Comparison of ENCODE assay signal across 12 cellular contexts in genomic region chr2:240571314-240571973, GRCh38. TPM values are rescaled to one million over a fixed set of nuclear protein-coding genes. Genes with fewer than 3 reads are reported as not detected.
DNase-seq lines count a peak whose midpoint lies in the region; ATAC-seq and TF ChIP-seq lines count a peak whose summit lies in the region.
"Had no signal": no experiment of that assay in that cellular context is flagged by ENCODE, and none has a peak within 500 bp of the region (broad histone marks: within the 10 kb centered on the region; RNA-seq: fewer than 3 reads in every experiment).

No MANE protein-coding gene starts in this region.

- H3K4me3 ChIP-seq in H7 (ENCODE audit: insufficient read depth, low read depth, low read length) (no peak overlapping the region), left ventricle myocardium inferior (no peak overlapping the region)
- H3K4me3 ChIP-seq: MG63 had no signal

- intact Hi-C loops in left ventricle myocardium inferior (cut with micrococcal nuclease) (no loop called here), posterior vena cava (cut with DNase I) (no loop called here)

- no peaks in the 10 kb centered on the region for H3K36me3 ChIP-seq in H7 (replicated peaks; ENCODE audit: control insufficient read depth, insufficient read depth, low read length)
- peaks cover 37% of the 10 kb centered on the region for H3K36me3 ChIP-seq in left ventricle myocardium inferior

- peak overlapping the region; percentile 75 for H3K27ac Mint-ChIP-seq in T-helper 17 cell
- H3K27ac Mint-ChIP-seq: activated naive CD4-positive, alpha-beta T cell treated with anti-CD3 and anti-CD28 coated beads for 36 hours had no signal

- no peaks in the 10 kb centered on the region for H3K9me3 ChIP-seq in T-helper 17 cell (ENCODE audit: control insufficient read depth, low read length, poor library complexity, severe bottlenecking)
- no peaks in the 10 kb centered on the region for H3K9me3 ChIP-seq in left ventricle myocardium inferior (replicated peaks)
- H3K9me3 ChIP-seq: Caco-2, MG63 had no signal

- no peak for TF ChIP-seq CTCF in left ventricle myocardium inferior (IDR thresholded peaks at IDR 0.05; ENCODE audit: borderline replicate concordance)

- DNase-seq in H7: peak; percentile 48
- DNase-seq in T-helper 17 cell: peak in 1 of 3 donors; percentile 2
- DNase-seq in left ventricle myocardium inferior: peak; percentile 10
- peak; percentile 73 for DNase-seq in posterior vena cava (ENCODE audit: low spot score)
- no peak for DNase-seq in GDM1 (lab: John Stamatoyannopoulos, UW)
- DNase-seq in SHP77 treated with DMSO at 0.1 percent for 48 hours (lab: John Stamatoyannopoulos, UW): no peak
- DNase-seq: activated CD4-positive, alpha-beta T cell treated with anti-CD3 and anti-CD28 coated beads, Interleukin-2, amount 50 U/mL, for 4 hours; activated naive CD4-positive, alpha-beta T cell treated with anti-CD3 and anti-CD28 coated beads for 36 hours; cerebellar nuclear complex; MG63 had no signal

- no peaks in the 10 kb centered on the region for H3K27me3 Mint-ChIP-seq in T-helper 17 cell

- no peak overlapping the region for H3K27ac ChIP-seq in left ventricle myocardium inferior (replicated peaks)

- H3K4me1 Mint-ChIP-seq in T-helper 17 cell: peaks cover 25% of the 10 kb centered on the region

- H3K27me3 ChIP-seq in H7 (ENCODE audit: control insufficient read depth, insufficient read depth, low read length): peaks cover 28% of the 10 kb centered on the region
- no peaks in the 10 kb centered on the region for H3K27me3 ChIP-seq in left ventricle myocardium inferior (ENCODE audit: low read depth)
- H3K27me3 ChIP-seq: MG63 had no signal

- no peak for ATAC-seq in T-helper 17 cell
- ATAC-seq in HG02588 (IDR thresholded peaks at IDR 0.05; ENCODE audit: unreplicated experiment): no peak

- H3K36me3 Mint-ChIP-seq in T-helper 17 cell (ENCODE audit: low read depth): peaks cover 3% of the 10 kb centered on the region

- peak overlapping the region; percentile 74 for H3K4me3 Mint-ChIP-seq in T-helper 17 cell
- H3K4me3 Mint-ChIP-seq: activated naive CD4-positive, alpha-beta T cell treated with anti-CD3 and anti-CD28 coated beads for 36 hours had no signal

- H3K4me1 ChIP-seq in left ventricle myocardium inferior: peaks cover 43% of the 10 kb centered on the region

RNA-seq across cellular contexts. Expression of gene RNPEPL1, which starts 3.2 kb away (rescaled TPM):
- 10.3 and 15.2 TPM in 2 replicates for total RNA-seq in H7 (2014; rRNA removed; shearing (Covaris generic))
- 100 to 1,000 TPM; 111 to 130 TPM for total RNA-seq in T-helper 17 cell
- 80.1 TPM for total RNA-seq in left ventricle myocardium inferior
- total RNA-seq in posterior vena cava: 10 to 100 TPM; 47.1 to 49.3 TPM

RNA-seq across cellular contexts. Expression of gene DUSP28, which starts 11.3 kb away (rescaled TPM):
- total RNA-seq in H7 (2014; rRNA removed; shearing (Covaris generic)): 2.4 and 2.5 TPM in 2 replicates
- total RNA-seq in T-helper 17 cell (10 to 100 TPM; 12.5 to 12.8 TPM), left ventricle myocardium inferior (19.3 TPM), posterior vena cava (1 to 10 TPM; 2.0 to 2.3 TPM)

RNA-seq across cellular contexts. Expression of gene ANKMY1, which starts 13.7 kb away (rescaled TPM):
- total RNA-seq in H7 (2014; rRNA removed; shearing (Covaris generic)): 3.6 and 8.9 TPM in 2 replicates
- total RNA-seq in T-helper 17 cell (10 to 100 TPM; 34.6 to 42.6 TPM), left ventricle myocardium inferior (4.0 TPM), posterior vena cava (10 to 100 TPM in 1 of 2 donors, 1 to 10 TPM in 1; 7.1 to 12.9 TPM)

RNA-seq across cellular contexts. Expression of gene CAPN10, which starts 15.1 kb away (rescaled TPM):
- total RNA-seq in H7 (2014; rRNA removed; shearing (Covaris generic)): 66.5 and 69.0 TPM in 2 replicates
- total RNA-seq in T-helper 17 cell: 10 to 100 TPM; 64.2 to 82.9 TPM
- 31.2 TPM for total RNA-seq in left ventricle myocardium inferior
- total RNA-seq in posterior vena cava: 10 to 100 TPM; 18.6 to 22.6 TPM

RNA-seq across cellular contexts. Expression of gene GPR35, which starts 53.8 kb away (rescaled TPM):
- total RNA-seq in H7 (2014; rRNA removed; shearing (Covaris generic)): 0.07 TPM in 1 of 2 replicates, not detected in the other
- total RNA-seq in T-helper 17 cell: 10 to 100 TPM in 1 of 2 donors, 1 to 10 TPM in 1; 5.4 to 14.4 TPM
- total RNA-seq in left ventricle myocardium inferior: 1.3 TPM
- 1 to 10 TPM; 1.2 to 1.8 TPM for total RNA-seq in posterior vena cava

Comparison
In these comparisons a context has a peak if more than half of its experiments do, and no peak if none do; other contexts are left out.
1. DNase-seq: peak in H7 (single experiment), left ventricle myocardium inferior (single experiment) and posterior vena cava (single experiment); none in GDM1 (single experiment) and SHP77 treated with DMSO at 0.1 percent for 48 hours (single experiment).